In the genomic region with DNA sequence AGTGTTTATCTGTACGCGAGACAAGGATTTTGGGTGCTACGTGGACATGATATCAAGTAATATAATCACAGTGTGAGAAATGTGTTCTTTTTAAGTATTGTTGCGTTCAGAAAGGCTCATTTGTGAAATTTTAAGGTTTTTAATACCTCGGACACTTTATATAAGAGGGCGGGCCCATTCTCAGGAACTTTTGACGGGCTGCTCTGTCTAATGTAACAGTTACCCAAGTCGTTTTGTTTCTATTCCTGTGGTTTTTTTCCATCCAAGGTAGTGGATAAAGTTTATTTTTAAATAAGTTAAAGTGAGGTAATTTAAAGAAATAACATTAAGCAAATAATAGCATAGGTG, we compare ENCODE assay signal across 8 cellular contexts. TPM values are rescaled to one million over a fixed set of nuclear protein-coding genes. Genes with fewer than 3 reads are reported as not detected.
DNase-seq lines count a peak whose midpoint lies in the region; ATAC-seq and TF ChIP-seq lines count a peak whose summit lies in the region.

No MANE protein-coding gene starts in this region.

- RAD21 ChIA-PET in HCT116 (lab: Charles Lee; ENCODE audit: low non-redundant PET in 1 of 2, low total read pairs in 2 of 2, uncharacterized antibody in 2 of 2, unreplicated experiment in 2 of 2), result no interaction called here

- H3K9me3 Mint-ChIP-seq in activated CD8-positive, alpha-beta T cell treated with anti-CD3 and anti-CD28 coated beads for 36 hours, result no peaks in the 10 kb centered on the region

- H3K4me1 ChIP-seq in HCT116 (ENCODE audit: control insufficient read depth in 1 of 2, insufficient read depth in 2 of 2, low read length in 2 of 2) (peaks cover 8 to 22% of the 10 kb centered on the region in 2 experiments), iPS DF 6.9 (ENCODE audit: control insufficient read depth, insufficient read depth, low read length) (peaks cover 3% of the 10 kb centered on the region; the same call in 1 of the 2 replicates), smooth muscle cell (ENCODE audit: low read depth) (peaks cover 20% of the 10 kb centered on the region)

- TF ChIP-seq RAD21 in HCT116 (IDR thresholded peaks at IDR 0.05; ENCODE audit: low read depth), result no peak

- H3K4me3 Mint-ChIP-seq in activated CD8-positive, alpha-beta T cell treated with anti-CD3 and anti-CD28 coated beads for 36 hours, result peak overlapping the region; percentile 96

- H4K20me1 ChIP-seq in HCT116 (ENCODE audit: insufficient read depth), result no peaks in the 10 kb centered on the region; the same call in 1 of the 2 replicates
- H4K20me1 ChIP-seq in smooth muscle cell (ENCODE audit: low read depth), result peaks cover 25% of the 10 kb centered on the region

- H3K4me2 ChIP-seq in HCT116 (ENCODE audit: low read length), result peak overlapping the region; percentile 85
- H3K4me2 ChIP-seq in smooth muscle cell, result peak overlapping the region; percentile 92

- DNase-seq in HCT116 (ENCODE audit: low read depth, low spot score), result no peak
- no peak for DNase-seq in activated CD8-positive, alpha-beta T cell treated with anti-CD3 and anti-CD28 coated beads for 36 hours
- DNase-seq in iPS DF 6.9 (ENCODE audit: low read depth, low spot score), result no peak
- no peak for DNase-seq in smooth muscle cell (lab: John Stamatoyannopoulos, UW; ENCODE audit: unreplicated experiment)
- no peak for DNase-seq in NCI-H1048 (lab: John Stamatoyannopoulos, UW)
- no peak for DNase-seq in midbrain (lab: John Stamatoyannopoulos, UW)

- H3K27ac ChIP-seq in HCT116 (ENCODE audit: low read depth, low read length), result peak overlapping the region; percentile 58
- no peak overlapping the region for H3K27ac ChIP-seq in iPS DF 6.9 (ENCODE audit: low read length)
- peak overlapping the region; percentile 77 for H3K27ac ChIP-seq in smooth muscle cell (ENCODE audit: low read depth)

- H3K79me2 ChIP-seq in HCT116 (ENCODE audit: insufficient read depth, low read length), result peaks cover 49% of the 10 kb centered on the region
- H3K79me2 ChIP-seq in smooth muscle cell (ENCODE audit: low read depth), result peaks cover 45% of the 10 kb centered on the region

- H3K9ac ChIP-seq in HCT116 (ENCODE audit: low read length) (peak overlapping the region; percentile 82), smooth muscle cell (ENCODE audit: low read depth) (peak overlapping the region; percentile 95)

- no peak for TF ChIP-seq CTCF in HCT116 (IDR thresholded peaks at IDR 0.05 in 2 of 3, conservative IDR thresholded peaks at IDR 0.05 in 1 of 3; ENCODE audit: borderline replicate concordance in 1 of 3, insufficient read depth in 1 of 3, low read depth in 2 of 3, low read length in 2 of 3)
- no peak for TF ChIP-seq CTCF in activated CD8-positive, alpha-beta T cell treated with anti-CD3 and anti-CD28 coated beads for 36 hours (IDR thresholded peaks at IDR 0.05)
- no peak for TF ChIP-seq CTCF in smooth muscle cell (IDR thresholded peaks at IDR 0.05; ENCODE audit: borderline replicate concordance, insufficient read depth, poor library complexity, severe bottlenecking)

- H3K27ac Mint-ChIP-seq in activated CD8-positive, alpha-beta T cell treated with anti-CD3 and anti-CD28 coated beads for 36 hours, result peak overlapping the region; percentile 98

- BruUV-seq in HCT116 (replicated peaks; lab: Mats Ljungman, UMichigan), result TSS peak; percentile 61

- no peaks in the 10 kb centered on the region for H3K9me2 ChIP-seq in HCT116 (ENCODE audit: insufficient read depth)

- intact Hi-C loops in HCT116 (cut with micrococcal nuclease), result no loop called here
- intact Hi-C loops in activated CD8-positive, alpha-beta T cell treated with anti-CD3 and anti-CD28 coated beads for 36 hours (cut with micrococcal nuclease), result loop anchor here (5.0 kb wide), 1 partner anchor 61 kb away; a partner anchor contains a TSS

- no peak for ATAC-seq in HCT116
- ATAC-seq in activated CD8-positive, alpha-beta T cell treated with anti-CD3 and anti-CD28 coated beads for 36 hours, result no peak
- no peak for ATAC-seq in GM19467 (IDR thresholded peaks at IDR 0.05; ENCODE audit: unreplicated experiment)
- ATAC-seq in GM18868 (IDR thresholded peaks at IDR 0.05; ENCODE audit: unreplicated experiment), result no peak

- peaks cover 5% of the 10 kb centered on the region for H3K27me3 Mint-ChIP-seq in activated CD8-positive, alpha-beta T cell treated with anti-CD3 and anti-CD28 coated beads for 36 hours

- H3K4me3 ChIP-seq in HCT116 (replicated peaks in 1 of 2; ENCODE audit: low read depth in 1 of 2, low read length in 2 of 2) (peak overlapping the region; percentile 80 to 99), iPS DF 6.9 (ENCODE audit: low read length) (peak overlapping the region; percentile 95), smooth muscle cell (peak overlapping the region; percentile 82)

- no peaks in the 10 kb centered on the region for H3F3A ChIP-seq in smooth muscle cell (ENCODE audit: low read depth)

- H3K27me3 ChIP-seq in HCT116 (ENCODE audit: insufficient read depth, low read length) (no peaks in the 10 kb centered on the region), iPS DF 6.9 (ENCODE audit: control insufficient read depth, insufficient read depth, low read length) (0 out of 2 replicates have a peak, but pooled peaks cover 1% of the 10 kb centered on the region), smooth muscle cell (ENCODE audit: low read depth) (peaks cover 5% of the 10 kb centered on the region)

- POLR2A ChIA-PET in HCT116 (lab: Charles Lee), result interaction anchor here (0.6 to 1.6 kb wide), 2 partner anchors 17 to 697 kb away, joined by 3 to 4 read pairs; no protein-coding TSS in a partner anchor
- POLR2A ChIA-PET in activated CD8-positive, alpha-beta T cell treated with anti-CD3 and anti-CD28 coated beads for 36 hours (lab: Charles Lee), result interaction anchor here (1.4 to 2.0 kb wide), 5 partner anchors 9 to 114 kb away, joined by 3 to 10 read pairs (median 8); a partner anchor contains a TSS

- H2AFZ ChIP-seq in HCT116 (ENCODE audit: low read depth, low read length, poor library complexity, severe bottlenecking) (no peak overlapping the region), smooth muscle cell (ENCODE audit: low read depth) (peak overlapping the region; percentile 99)

- H3K36me3 Mint-ChIP-seq in activated CD8-positive, alpha-beta T cell treated with anti-CD3 and anti-CD28 coated beads for 36 hours (ENCODE audit: low read depth), result peaks cover 35% of the 10 kb centered on the region

- CTCF ChIA-PET in HCT116 (lab: Charles Lee), result no interaction called here
- CTCF ChIA-PET in activated CD8-positive, alpha-beta T cell treated with anti-CD3 and anti-CD28 coated beads for 36 hours (lab: Charles Lee), result interaction anchor here (1.5 to 1.7 kb wide), 2 partner anchors 9 to 102 kb away, joined by 4 to 6 read pairs; no protein-coding TSS in a partner anchor

- TF ChIP-seq POLR2A in HCT116 (IDR thresholded peaks at IDR 0.05; ENCODE audit: borderline replicate concordance, extremely low read depth, insufficient read depth, insufficient read length), result no peak

- no peaks in the 10 kb centered on the region for H3K9me3 ChIP-seq in HCT116 (ENCODE audit: control insufficient read depth in 1 of 2, insufficient read depth in 1 of 2, low read depth in 1 of 2, low read length in 2 of 2)
- H3K9me3 ChIP-seq in iPS DF 6.9 (ENCODE audit: control insufficient read depth, insufficient read depth, low read length), result no peaks in the 10 kb centered on the region
- no peaks in the 10 kb centered on the region for H3K9me3 ChIP-seq in smooth muscle cell (replicated peaks; ENCODE audit: low read depth)

- peaks cover 21 to 30% of the 10 kb centered on the region in 2 experiments for H3K36me3 ChIP-seq in HCT116 (ENCODE audit: control insufficient read depth in 1 of 2, insufficient read depth in 2 of 2, low read length in 2 of 2)
- peaks cover 4% of the 10 kb centered on the region; the same call in 1 of the 2 replicates for H3K36me3 ChIP-seq in iPS DF 6.9 (ENCODE audit: control insufficient read depth, insufficient read depth, low read length)
- no peaks in the 10 kb centered on the region for H3K36me3 ChIP-seq in smooth muscle cell (ENCODE audit: low read depth)

- H3K4me1 Mint-ChIP-seq in activated CD8-positive, alpha-beta T cell treated with anti-CD3 and anti-CD28 coated beads for 36 hours (ENCODE audit: low read depth), result peaks cover 28% of the 10 kb centered on the region

- WGBS in iPS DF 6.9 (ENCODE audit: insufficient coverage, insufficient read length), result no CpG with 5 or more reads among the region's 8 CpGs
- 2% methylated on average over 8 of the region's 8 CpGs for WGBS in smooth muscle cell (ENCODE audit: low lambda C conversion rate)

TF ChIP-seq in HCT116, 20 proteins besides CTCF, POLR2A, EP300 and RAD21:
- peak; percentile 45; the same call in 1 of the 2 replicates for TF ChIP-seq ZFX (IDR thresholded peaks at IDR 0.05)
- no peak for TF ChIP-seq JUND (IDR thresholded peaks at IDR 0.05)

RNA-seq across cellular contexts. Expression of a gene that starts 0.5 kb away (rescaled TPM):
- total RNA-seq in HCT116 (2021; ENCODE audit: unreplicated experiment) (45.3 TPM), smooth muscle cell (157 and 170 TPM in 2 replicates)
- 40.7 and 49.7 TPM in 2 replicates for polyA plus RNA-seq in HCT116 (2012)
- 10 to 100 TPM; 45.6 to 47.0 TPM for total RNA-seq in activated CD8-positive, alpha-beta T cell treated with anti-CD3 and anti-CD28 coated beads for 36 hours
- polyA plus RNA-seq in smooth muscle cell, result 164 and 167 TPM in 2 replicates
